17 cellular contexts compared by ENCODE assay signal in the genomic region with DNA sequence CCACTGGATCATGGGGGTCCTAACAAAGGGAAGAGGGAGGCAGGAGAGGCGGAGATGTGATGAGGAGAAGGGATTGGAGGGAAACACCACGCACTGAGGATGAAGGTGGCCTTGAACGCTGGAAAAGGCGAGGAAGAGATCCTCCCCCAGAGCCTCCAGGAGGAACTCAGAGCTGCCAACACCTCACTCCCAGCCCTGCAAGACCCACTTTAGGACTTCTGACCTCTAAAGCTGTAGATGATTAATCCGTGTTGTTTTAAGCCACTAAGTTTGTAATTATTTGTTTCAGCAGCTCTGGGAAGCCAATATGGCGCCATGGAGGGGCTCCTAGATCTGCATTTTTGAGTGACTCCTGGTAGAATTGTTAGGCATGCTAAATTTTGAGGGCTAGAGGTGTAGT.
"Had no signal": no experiment of that assay in that cellular context is flagged by ENCODE, and none has a peak within 500 bp of the region (broad histone marks: within the 10 kb centered on the region; RNA-seq: fewer than 3 reads in every experiment).

No MANE protein-coding gene starts in this region.

- H3K4me1 ChIP-seq: prostate gland, vagina had no signal

- H3K9me3 Mint-ChIP-seq: activated T-helper 2 cell treated with anti-CD3 and anti-CD28 coated beads, Interferon-gamma antibody, Interleukin-2, Interleukin-4, amounts not matched to agents 10 μg/mL and 5 μg/mL and 100 μg/mL, durations not matched to agents 14 hours and 24 hours and 36 hours; dendritic cell treated with granulocyte-macrophage colony-stimulating factor and Interleukin-4, amounts not matched to agents 40 ng/mL and 50 ng/mL, for 4 days; natural killer cell had no signal

- H3K27ac ChIP-seq: hepatocyte, prostate gland, skin epidermis, stomach, vagina had no signal

- DNase-seq: activated CD4-positive, alpha-beta T cell treated with anti-CD3 and anti-CD28 coated beads, Interleukin-2, amount 50 U/mL, for 1 hour; activated naive CD4-positive, alpha-beta T cell treated with Interleukin-2 at 50 U/mL for 16 hours; activated T-cell treated with anti-CD3 and anti-CD28 coated beads, Interleukin-2, amount 50 U/mL, for 1 hour; effector memory CD4-positive, alpha-beta T cell; left cardiac atrium; natural killer cell; right cardiac atrium; stimulated activated CD4-positive, alpha-beta T cell treated with anti-CD3 and anti-CD28 coated beads, Interleukin-4, amount 100 ng/mL, for 1 hour; stomach; trophoblast cell had no signal

- ATAC-seq: left cardiac atrium, natural killer cell, right cardiac atrium had no signal

- H3K4me3 ChIP-seq: hepatocyte, lung, prostate gland, skin epidermis, stomach, vagina had no signal

- H3K4me3 Mint-ChIP-seq: dendritic cell treated with granulocyte-macrophage colony-stimulating factor and Interleukin-4, amounts not matched to agents 40 ng/mL and 50 ng/mL, for 4 days; natural killer cell had no signal

- H2AFZ ChIP-seq: hepatocyte had no signal

- H3K9me3 ChIP-seq: prostate gland, stomach, vagina had no signal

- H3K36me3 ChIP-seq: prostate gland, stomach, vagina had no signal

- H3K27me3 ChIP-seq: stomach, vagina had no signal

- H3K79me2 ChIP-seq: hepatocyte had no signal

- H3K4me2 ChIP-seq: hepatocyte had no signal

- H3K27ac Mint-ChIP-seq: activated T-helper 2 cell treated with anti-CD3 and anti-CD28 coated beads, Interferon-gamma antibody, Interleukin-2, Interleukin-4, amounts not matched to agents 10 μg/mL and 5 μg/mL and 100 μg/mL, durations not matched to agents 14 hours and 24 hours and 36 hours; dendritic cell treated with granulocyte-macrophage colony-stimulating factor and Interleukin-4, amounts not matched to agents 40 ng/mL and 50 ng/mL, for 4 days; natural killer cell had no signal

- H3K36me3 Mint-ChIP-seq: natural killer cell had no signal
